Comparison of ENCODE assay signal across 17 cellular contexts in genomic region chr2:74824675-74825074, GRCh38. TPM values are rescaled to one million over a fixed set of nuclear protein-coding genes. Genes with fewer than 3 reads are reported as not detected.
DNase-seq lines count a peak whose midpoint lies in the region; ATAC-seq and TF ChIP-seq lines count a peak whose summit lies in the region.
"Had no signal": no experiment of that assay in that cellular context is flagged by ENCODE, and none has a peak within 500 bp of the region (broad histone marks: within the 10 kb centered on the region; RNA-seq: fewer than 3 reads in every experiment).

No MANE protein-coding gene starts in this region.

- H3K4me3 Mint-ChIP-seq in IgD-negative memory B cell (no peak overlapping the region), memory B cell (no peak overlapping the region), Calu3 (ENCODE audit: low read depth, unreplicated experiment) (no peak overlapping the region)
- H3K4me3 Mint-ChIP-seq: GM23338, T-cell had no signal

- TF ChIP-seq POLR2A in GM18505 (IDR thresholded peaks at IDR 0.05; ENCODE audit: borderline replicate concordance, extremely low read depth, insufficient read depth, insufficient read length), result no peak

- no peaks in the 10 kb centered on the region for H3K27me3 ChIP-seq in PC-3 (ENCODE audit: low read length)

- no peaks in the 10 kb centered on the region for H3K9me2 ChIP-seq in PC-3 (replicated peaks; ENCODE audit: low read length)

- H3K79me2 ChIP-seq in PC-3 (ENCODE audit: low read length), result no peaks in the 10 kb centered on the region

- no peak overlapping the region for H2AFZ ChIP-seq in PC-3 (ENCODE audit: low read length)
- H2AFZ ChIP-seq: GM23338 had no signal

- H4K20me1 ChIP-seq in PC-3 (ENCODE audit: low read length), result no peaks in the 10 kb centered on the region

- TF ChIP-seq CTCF in Calu3 (IDR thresholded peaks at IDR 0.05; ENCODE audit: unreplicated experiment) (no peak), PC-3 (conservative IDR thresholded peaks at IDR 0.05; ENCODE audit: low read depth, low read length) (no peak)

- H3K4me3 ChIP-seq in PC-3 (ENCODE audit: low read length), result no peak overlapping the region
- H3K4me3 ChIP-seq: GM23338, SK-N-MC had no signal

- no peaks in the 10 kb centered on the region for H3F3A ChIP-seq in PC-3 (ENCODE audit: low read length, unreplicated experiment)

- H3K36me3 ChIP-seq in PC-3 (ENCODE audit: low read depth, low read length), result no peaks in the 10 kb centered on the region

- no peaks in the 10 kb centered on the region for H3K9me3 ChIP-seq in PC-3 (ENCODE audit: low read length)

- no TSS peak for BruUV-seq in Calu3 (replicated peaks; lab: Mats Ljungman, UMichigan)
- no TSS peak for BruUV-seq in PC-3 (replicated peaks; lab: Mats Ljungman, UMichigan)

- peak; percentile 14 for DNase-seq in SIG-M5 (lab: John Stamatoyannopoulos, UW)
- peak in 1 of 2 donors; percentile 9 for DNase-seq in memory B cell (ENCODE audit: low spot score in 2 of 2)
- DNase-seq in Calu3, result no peak
- DNase-seq in PC-3, result no peak
- DNase-seq: DMS79, KBM-7, NCI-H1105 treated with DMSO at 0.1 percent for 48 hours, NCI-H187 treated with DMSO at 0.1 percent for 48 hours, NCI-H2171 treated with DMSO at 0.1 percent for 48 hours, NCI-H524, T-cell had no signal

- H3K4me1 Mint-ChIP-seq in IgD-negative memory B cell (peaks cover 9 to 12% (median 10%) of the 10 kb centered on the region in 3 donors), memory B cell (peaks cover 5% of the 10 kb centered on the region), Calu3 (ENCODE audit: low read depth, unreplicated experiment) (no peaks in the 10 kb centered on the region)
- H3K4me1 Mint-ChIP-seq: T-cell had no signal

- no peak overlapping the region for H3K9ac ChIP-seq in PC-3 (ENCODE audit: low read length)

- peak overlapping the region in 2 of 3 donors; percentile 2 to 16 for H3K27ac Mint-ChIP-seq in IgD-negative memory B cell
- peak overlapping the region; percentile 78 for H3K27ac Mint-ChIP-seq in memory B cell
- no peak overlapping the region for H3K27ac Mint-ChIP-seq in Calu3 (ENCODE audit: unreplicated experiment)
- H3K27ac Mint-ChIP-seq: GM23338, T-cell had no signal

- ATAC-seq in memory B cell (ENCODE audit: low read depth) (peak; percentile 97), GM19035 (IDR thresholded peaks at IDR 0.05; ENCODE audit: unreplicated experiment) (no peak), GM18505 (IDR thresholded peaks at IDR 0.05; ENCODE audit: unreplicated experiment) (no peak), PC-3 (no peak)
- ATAC-seq: GM23338, T-cell had no signal

- H3K4me2 ChIP-seq in PC-3 (ENCODE audit: low read length), result no peak overlapping the region
- H3K4me2 ChIP-seq: GM23338 had no signal

- CTCF ChIA-PET in Calu3 (lab: Charles Lee), result interaction anchor here (0.6 to 0.7 kb wide), 2 partner anchors 110 to 1301 kb away, joined by 4 read pairs; no protein-coding TSS in a partner anchor
- CTCF ChIA-PET in PC-3 (lab: Charles Lee), result no interaction called here

- no peak overlapping the region for H3K27ac ChIP-seq in PC-3 (ENCODE audit: low read length)
- H3K27ac ChIP-seq: HL-60, SK-N-MC had no signal

- no peaks in the 10 kb centered on the region for H3K36me3 Mint-ChIP-seq in IgD-negative memory B cell
- H3K36me3 Mint-ChIP-seq in memory B cell, result no peaks in the 10 kb centered on the region
- H3K36me3 Mint-ChIP-seq in Calu3 (ENCODE audit: insufficient read depth, unreplicated experiment), result no peaks in the 10 kb centered on the region
- H3K36me3 Mint-ChIP-seq: T-cell had no signal

- H3K9me3 Mint-ChIP-seq in IgD-negative memory B cell, result no peaks in the 10 kb centered on the region
- no peaks in the 10 kb centered on the region for H3K9me3 Mint-ChIP-seq in memory B cell
- no peaks in the 10 kb centered on the region for H3K9me3 Mint-ChIP-seq in Calu3 (ENCODE audit: low read depth, unreplicated experiment)
- H3K9me3 Mint-ChIP-seq: GM23338, T-cell had no signal

- no peaks in the 10 kb centered on the region for H3K4me1 ChIP-seq in PC-3 (ENCODE audit: insufficient read depth, low read length)

- POLR2A ChIA-PET in PC-3 (lab: Charles Lee; ENCODE audit: unreplicated experiment), result no interaction called here

- no peaks in the 10 kb centered on the region for H3K27me3 Mint-ChIP-seq in IgD-negative memory B cell
- H3K27me3 Mint-ChIP-seq in memory B cell, result no peaks in the 10 kb centered on the region
- H3K27me3 Mint-ChIP-seq in Calu3 (ENCODE audit: unreplicated experiment), result no peaks in the 10 kb centered on the region

- intact Hi-C loops in Calu3 (cut with micrococcal nuclease; ENCODE audit: unreplicated experiment), result no loop called here
- intact Hi-C loops in PC-3 (cut with micrococcal nuclease), result no loop called here

RNA-seq across cellular contexts. Expression of gene HK2, which starts 9.3 kb away (rescaled TPM):
- polyA plus RNA-seq in IgD-negative memory B cell, result 4.3 TPM
- total RNA-seq in Calu3 (2022) (56.5 and 79.4 TPM in 2 replicates), PC-3 (2014; rRNA removed) (43.8 and 55.2 TPM in 2 replicates)
